Comparison of ENCODE assay signal across 8 cellular contexts in genomic region chr4:141654098-141654497, GRCh38. TPM values are rescaled to one million over a fixed set of nuclear protein-coding genes. Genes with fewer than 3 reads are reported as not detected.
A peak's percentile ranks its signal among the peaks of the same experiment; 100 is the strongest.
DNase-seq lines count a peak whose midpoint lies in the region; ATAC-seq, FAIRE-seq and TF ChIP-seq lines count a peak whose summit lies in the region.

No MANE protein-coding gene starts in this region.

- H3K4me1 ChIP-seq in stomach = peaks cover 0 to 21% (median 6%) of the 10 kb centered on the region in 4 donors

- no peaks in the 10 kb centered on the region for H3K9me3 ChIP-seq in stomach

- TF ChIP-seq CTCF in AG09309 (IDR thresholded peaks at IDR 0.05; ENCODE audit: control insufficient read depth, insufficient read depth, low read depth, low read length, missing control alignments) (peak; percentile 46), HFF-Myc (IDR thresholded peaks at IDR 0.05; ENCODE audit: low read depth, low read length, missing control alignments) (peak; percentile 63), astrocyte of the spinal cord (IDR thresholded peaks at IDR 0.05; ENCODE audit: low read depth, low read length) (peak; percentile 54), stomach (IDR thresholded peaks at IDR 0.05) (peak in 3 of 7 experiments; percentile 8 to 36 (median 19))

- no peak for FAIRE-seq in RCC 7860 (lab: Jason Lieb, UNC)

- intact Hi-C loops in stomach (cut with DNase I; ENCODE audit: low total_unique reads) = no loop called here

- in situ Hi-C loops in astrocyte of the spinal cord (cut with HindIII; ENCODE audit: low sequenced_read_pairs) = no loop called here

- H3K4me3 ChIP-seq in AG09309 (ENCODE audit: control insufficient read depth, low read depth, low read length) (no peak overlapping the region), HFF-Myc (replicated peaks; ENCODE audit: low read depth, low read length) (no peak overlapping the region), astrocyte of the spinal cord (ENCODE audit: low read depth, low read length) (no peak overlapping the region), stomach (no peak overlapping the region)

- H3K36me3 ChIP-seq in stomach = no peaks in the 10 kb centered on the region

- H3K27me3 ChIP-seq in stomach = no peaks in the 10 kb centered on the region

- no peak for TF ChIP-seq EP300 in stomach (IDR thresholded peaks at IDR 0.05)

- no peak for TF ChIP-seq POLR2A in stomach (IDR thresholded peaks at IDR 0.05)

- peak; percentile 95 for ATAC-seq in left lobe of liver

- no peak for DNase-seq in AG09309 (ENCODE audit: low read depth)
- no peak for DNase-seq in HFF-Myc (ENCODE audit: extremely low read depth, low read depth)
- DNase-seq in astrocyte of the spinal cord (ENCODE audit: low read depth, low spot score) = peak; percentile 25
- peak; percentile 51 for DNase-seq in left lobe of liver (ENCODE audit: low spot score)
- no peak for DNase-seq in RCC 7860 (ENCODE audit: low spot score)
- DNase-seq in stomach = no peak
- DNase-seq in NCI-H146 (lab: John Stamatoyannopoulos, UW) = no peak
- no peak for DNase-seq in caudate nucleus (lab: John Stamatoyannopoulos, UW)

- H3K27ac ChIP-seq in stomach (peak overlapping the region in 1 of 5 donors; percentile 31), caudate nucleus (ENCODE audit: low read depth, low read length) (no peak overlapping the region)

RNA-seq across cellular contexts. Expression of gene IL15, which starts 17.7 kb away (rescaled TPM):
- 2.7 TPM for total RNA-seq in left lobe of liver
- total RNA-seq in stomach = 10 to 100 TPM in 1 of 5 donors, 1 to 10 TPM in 4; 1.2 to 15.6 (median 1.7) TPM
- 1 to 10 TPM; 2.4 to 9.8 (median 4.4) TPM for polyA plus RNA-seq in stomach

Comparison
In these comparisons a context has a peak if more than half of its experiments do, and no peak if none do; other contexts are left out.
1. DNase-seq: peak in astrocyte of the spinal cord (single experiment) and left lobe of liver (single experiment); none in AG09309 (single experiment), HFF-Myc (single experiment), RCC 7860 (single experiment), stomach (single experiment), NCI-H146 (single experiment) and caudate nucleus (0 of 61).